In the genomic region with DNA sequence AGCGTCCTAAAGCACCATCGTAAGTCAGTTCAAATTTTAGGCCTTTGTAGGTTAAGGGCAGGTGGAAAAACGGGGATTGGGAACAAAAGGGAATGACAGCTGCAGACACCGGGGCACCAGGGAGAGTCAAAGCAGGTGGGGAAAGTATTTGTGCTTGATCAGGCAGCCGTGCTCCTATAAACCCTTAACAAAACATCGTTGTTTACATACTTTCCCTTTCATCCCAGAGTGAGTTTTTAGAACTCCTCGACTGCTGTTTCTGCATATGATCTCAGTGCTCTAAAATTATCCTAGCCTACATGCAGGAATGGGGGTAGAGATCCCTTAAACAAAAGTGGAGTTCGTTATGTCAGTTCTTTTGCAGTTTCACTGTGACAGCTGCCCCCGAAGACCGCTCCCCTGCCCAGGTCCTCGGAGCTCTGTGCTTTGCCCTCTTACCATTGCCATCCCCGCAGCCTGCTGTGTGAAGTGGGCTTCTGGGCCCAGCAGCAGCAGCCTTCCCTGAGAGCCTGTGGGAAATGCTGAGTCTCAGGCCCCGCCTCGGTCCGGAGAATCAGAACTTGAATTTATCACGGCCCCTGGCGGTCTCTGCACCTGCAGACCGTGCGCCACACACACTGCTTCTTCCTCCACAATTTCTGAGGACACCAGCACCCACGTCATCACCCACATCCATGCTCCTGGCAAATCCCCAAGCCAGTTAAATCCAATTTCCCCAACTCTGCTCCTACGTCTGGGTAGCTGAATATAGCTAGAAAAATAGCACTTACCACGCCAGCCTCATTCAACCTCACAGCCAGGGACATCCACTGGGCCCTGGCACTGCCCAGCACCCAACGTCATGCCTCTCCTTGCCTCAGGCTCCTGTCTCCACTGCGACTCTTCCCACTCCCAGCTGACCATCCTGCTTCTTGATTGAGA, we compare ENCODE assay signal across 14 cellular contexts.
DNase-seq lines count a peak whose midpoint lies in the region; ATAC-seq and TF ChIP-seq lines count a peak whose summit lies in the region.
"Had no signal": no experiment of that assay in that cellular context is flagged by ENCODE, and none has a peak within 500 bp of the region (broad histone marks: within the 10 kb centered on the region; RNA-seq: fewer than 3 reads in every experiment).

No MANE protein-coding gene starts in this region.

- CTCF ChIA-PET in activated CD4-positive, alpha-beta memory T cell treated with anti-CD3 and anti-CD28 coated beads, Interleukin-2, amount 10 ng/mL, durations not matched to agents 7 days and 5 days (lab: Charles Lee), result no interaction called here

- no peak overlapping the region for H3K4me3 Mint-ChIP-seq in osteocyte (ENCODE audit: unreplicated experiment)
- no peak overlapping the region for H3K4me3 Mint-ChIP-seq in activated CD4-positive, alpha-beta memory T cell treated with anti-CD3 and anti-CD28 coated beads, Interleukin-2, amount 10 ng/mL, durations not matched to agents 7 days and 5 days
- H3K4me3 Mint-ChIP-seq: B cell; stimulated activated effector memory CD8-positive, alpha-beta T cell treated with anti-CD3 and anti-CD28 coated beads, Interleukin-12 subunit alpha, Interleukin-12 subunit beta, amount 100 ng/mL, for 72 hours had no signal

- POLR2A ChIA-PET in activated CD4-positive, alpha-beta memory T cell treated with anti-CD3 and anti-CD28 coated beads, Interleukin-2, amount 10 ng/mL, durations not matched to agents 7 days and 5 days (lab: Charles Lee), result no interaction called here

- no peaks in the 10 kb centered on the region for H3K27me3 Mint-ChIP-seq in osteocyte (ENCODE audit: unreplicated experiment)
- H3K27me3 Mint-ChIP-seq in activated CD4-positive, alpha-beta memory T cell treated with anti-CD3 and anti-CD28 coated beads, Interleukin-2, amount 10 ng/mL, durations not matched to agents 7 days and 5 days, result no peaks in the 10 kb centered on the region
- H3K27me3 Mint-ChIP-seq: B cell had no signal

- H3K4me1 Mint-ChIP-seq in osteocyte (ENCODE audit: unreplicated experiment), result no peaks in the 10 kb centered on the region
- H3K4me1 Mint-ChIP-seq in activated CD4-positive, alpha-beta memory T cell treated with anti-CD3 and anti-CD28 coated beads, Interleukin-2, amount 10 ng/mL, durations not matched to agents 7 days and 5 days, result no peaks in the 10 kb centered on the region
- H3K4me1 Mint-ChIP-seq: B cell; stimulated activated effector memory CD8-positive, alpha-beta T cell treated with anti-CD3 and anti-CD28 coated beads, Interleukin-12 subunit alpha, Interleukin-12 subunit beta, amount 100 ng/mL, for 72 hours had no signal

- H3K9me3 Mint-ChIP-seq in osteocyte (ENCODE audit: unreplicated experiment), result no peaks in the 10 kb centered on the region
- no peaks in the 10 kb centered on the region for H3K9me3 Mint-ChIP-seq in activated CD4-positive, alpha-beta memory T cell treated with anti-CD3 and anti-CD28 coated beads, Interleukin-2, amount 10 ng/mL, durations not matched to agents 7 days and 5 days

- no peaks in the 10 kb centered on the region for H3K36me3 Mint-ChIP-seq in osteocyte (ENCODE audit: unreplicated experiment)
- H3K36me3 Mint-ChIP-seq in activated CD4-positive, alpha-beta memory T cell treated with anti-CD3 and anti-CD28 coated beads, Interleukin-2, amount 10 ng/mL, durations not matched to agents 7 days and 5 days (ENCODE audit: low read depth), result no peaks in the 10 kb centered on the region
- H3K36me3 Mint-ChIP-seq: activated naive CD4-positive, alpha-beta T cell treated with anti-CD3 and anti-CD28 coated beads, Interleukin-2, amount 50 U/mL, for 72 hours; stimulated activated effector memory CD8-positive, alpha-beta T cell treated with anti-CD3 and anti-CD28 coated beads, Interleukin-12 subunit alpha, Interleukin-12 subunit beta, amount 100 ng/mL, for 72 hours had no signal

- no peak overlapping the region for H3K27ac Mint-ChIP-seq in osteocyte (ENCODE audit: unreplicated experiment)
- no peak overlapping the region for H3K27ac Mint-ChIP-seq in activated CD4-positive, alpha-beta memory T cell treated with anti-CD3 and anti-CD28 coated beads, Interleukin-2, amount 10 ng/mL, durations not matched to agents 7 days and 5 days
- H3K27ac Mint-ChIP-seq: B cell; stimulated activated effector memory CD8-positive, alpha-beta T cell treated with anti-CD3 and anti-CD28 coated beads, Interleukin-12 subunit alpha, Interleukin-12 subunit beta, amount 100 ng/mL, for 72 hours had no signal

- DNase-seq in DMS53 treated with DMSO at 0.1 percent for 48 hours (lab: John Stamatoyannopoulos, UW; ENCODE audit: unreplicated experiment) (peak; percentile 6), NCI-H1930 (lab: John Stamatoyannopoulos, UW) (peak; percentile 54 to 74), SHP77 (lab: John Stamatoyannopoulos, UW) (peak; percentile 96 to 97), osteocyte (ENCODE audit: extremely low spot score, unreplicated experiment) (peak; percentile 72), MV-4-11 (lab: John Stamatoyannopoulos, UW) (no peak), left lobe of liver (ENCODE audit: low spot score) (no peak), amniotic stem cell (lab: John Stamatoyannopoulos, UW) (no peak)
- DNase-seq in activated CD4-positive, alpha-beta memory T cell treated with anti-CD3 and anti-CD28 coated beads, Interleukin-2, amount 10 ng/mL, durations not matched to agents 7 days and 5 days, result no peak
- DNase-seq: IMR-90, mesendoderm, NCI-H226 had no signal

- no peak for TF ChIP-seq CTCF in osteocyte (IDR thresholded peaks at IDR 0.05)

- ATAC-seq in left lobe of liver, result no peak
- ATAC-seq: activated naive CD4-positive, alpha-beta T cell treated with anti-CD3 and anti-CD28 coated beads, Interleukin-2, amount 50 U/mL, for 72 hours; stimulated activated effector memory CD8-positive, alpha-beta T cell treated with anti-CD3 and anti-CD28 coated beads, Interleukin-12 subunit alpha, Interleukin-12 subunit beta, amount 100 ng/mL, for 72 hours had no signal

Comparison
In these comparisons a context has a peak if more than half of its experiments do, and no peak if none do; other contexts are left out.
1. DNase-seq: peak in DMS53 treated with DMSO at 0.1 percent for 48 hours (single experiment), NCI-H1930 (2 of 2), SHP77 (2 of 2) and osteocyte (single experiment); none in MV-4-11 (single experiment), activated CD4-positive, alpha-beta memory T cell treated with anti-CD3 and anti-CD28 coated beads, Interleukin-2, amount 10 ng/mL, durations not matched to agents 7 days and 5 days (single experiment), left lobe of liver (single experiment) and amniotic stem cell (single experiment).